ENCODE assay signal across 8 cellular contexts in genomic region chr12:120583478-120584030, GRCh38. TPM values are rescaled to one million over a fixed set of nuclear protein-coding genes. Genes with fewer than 3 reads are reported as not detected.
DNase-seq lines count a peak whose midpoint lies in the region; ATAC-seq and TF ChIP-seq lines count a peak whose summit lies in the region.

No MANE protein-coding gene starts in this region.

- in situ Hi-C loops in G401 (cut with HindIII; ENCODE audit: low sequenced_read_pairs) = no loop called here

- H3K4me3 Mint-ChIP-seq in activated naive CD8-positive, alpha-beta T cell = peak overlapping the region; percentile 70

- H3K27ac Mint-ChIP-seq in activated naive CD8-positive, alpha-beta T cell = no peak overlapping the region

- peaks cover 3% of the 10 kb centered on the region for H3K27me3 Mint-ChIP-seq in activated naive CD8-positive, alpha-beta T cell

- TF ChIP-seq POLR2A in NB4 (IDR thresholded peaks at IDR 0.05; ENCODE audit: extremely low read depth, insufficient read length) = no peak

- H3K27ac ChIP-seq in psoas muscle = no peak overlapping the region

- peaks cover 17% of the 10 kb centered on the region for H3K4me1 ChIP-seq in psoas muscle

- peaks cover 0 to 19% of the 10 kb centered on the region in 2 donors for H3K36me3 ChIP-seq in psoas muscle (ENCODE audit: insufficient read depth in 1 of 2, low read depth in 1 of 2)

- no peaks in the 10 kb centered on the region for H3K36me3 Mint-ChIP-seq in activated naive CD8-positive, alpha-beta T cell

- TF ChIP-seq CTCF in NB4 (IDR thresholded peaks at IDR 0.05; ENCODE audit: low read depth, low read length) = peak; percentile 93
- peak; percentile 86 for TF ChIP-seq CTCF in psoas muscle (IDR thresholded peaks at IDR 0.05)

- 20 to 24% (median 22%) methylated on average over 20 of the region's 20 CpGs for WGBS in psoas muscle, 3 donors

- DNase-seq in G401 (ENCODE audit: low spot score) (peak; percentile 84), NB4 (ENCODE audit: low read depth) (peak; percentile 87), SW 1271 (lab: John Stamatoyannopoulos, UW) (peak; percentile 9 to 51), cardiac septum (ENCODE audit: low spot score) (peak; percentile 85), psoas muscle (peak; percentile 78 to 88), ureter (ENCODE audit: low spot score) (peak; percentile 80)

- no peaks in the 10 kb centered on the region for H3K9me3 Mint-ChIP-seq in activated naive CD8-positive, alpha-beta T cell (ENCODE audit: low read depth)

- intact Hi-C loops in cardiac septum (cut with DNase I) (loop anchor here (2.0 to 10.0 kb wide), 5 partner anchors 51 to 511 kb away; partner anchors contain the start of gene RNF10), psoas muscle (cut with DNase I) (loop anchor here (1.0 to 5.0 kb wide), 6 partner anchors 65 to 529 kb away; partner anchors contain the start of genes DYNLL1 (in 1 of the 2) and UNC119B (in 1 of the 2))

- H3K4me1 Mint-ChIP-seq in activated naive CD8-positive, alpha-beta T cell (ENCODE audit: low read depth) = peaks cover 36% of the 10 kb centered on the region

- ATAC-seq in psoas muscle = peak; percentile 20 to 62 (median 44)
- no peak for ATAC-seq in GM21528 (IDR thresholded peaks at IDR 0.05; ENCODE audit: low FRiP score, unreplicated experiment)

- H3K4me3 ChIP-seq in NB4 (ENCODE audit: low read depth, low read length) (no peak overlapping the region), psoas muscle (no peak overlapping the region)

- no peaks in the 10 kb centered on the region for H3K9me3 ChIP-seq in psoas muscle

- H3K27me3 ChIP-seq in psoas muscle (ENCODE audit: insufficient read depth in 3 of 3, low read length in 2 of 3) = no peaks in the 10 kb centered on the region

RNA-seq across cellular contexts. Expression of gene POP5, which starts 2.4 kb away (rescaled TPM):
- total RNA-seq in G401 (2014; rRNA removed; shearing (Covaris generic)) = 43.9 and 45.9 TPM in 2 replicates
- total RNA-seq in cardiac septum = 36.5 TPM
- 10 to 100 TPM in 3 of 4 donors, 1 to 10 TPM in 1; 9.8 to 20.2 (median 17.0) TPM for total RNA-seq in psoas muscle
- polyA plus RNA-seq in psoas muscle = 10 to 100 TPM; 18.9 to 30.4 (median 27.7) TPM
- 54.6 TPM for total RNA-seq in ureter

RNA-seq across cellular contexts. Expression of gene RNF10, which starts 49.4 kb away (rescaled TPM):
- 83.7 and 115 TPM in 2 replicates for total RNA-seq in G401 (2014; rRNA removed; shearing (Covaris generic))
- 249 TPM for total RNA-seq in cardiac septum
- 100 to 1,000 TPM; 296 to 463 (median 350) TPM for total RNA-seq in psoas muscle
- polyA plus RNA-seq in psoas muscle = 100 to 1,000 TPM; 299 to 624 (median 302) TPM
- 236 TPM for total RNA-seq in ureter

RNA-seq across cellular contexts. Expression of gene COQ5, which starts 54.6 kb away (rescaled TPM):
- 34.3 and 45.5 TPM in 2 replicates for total RNA-seq in G401 (2014; rRNA removed; shearing (Covaris generic))
- 31.8 TPM for total RNA-seq in cardiac septum
- 10 to 100 TPM; 33.1 to 52.8 (median 45.7) TPM for total RNA-seq in psoas muscle
- 10 to 100 TPM; 53.4 to 81.4 (median 55.4) TPM for polyA plus RNA-seq in psoas muscle
- total RNA-seq in ureter = 28.8 TPM

RNA-seq across cellular contexts. Expression of gene CABP1, which starts 56.9 kb away (rescaled TPM):
- 0.86 TPM in 1 of 2 replicates, not detected in the other for total RNA-seq in G401 (2014; rRNA removed; shearing (Covaris generic))
- total RNA-seq in cardiac septum (2.8 TPM), psoas muscle (1 to 10 TPM; 1.6 to 4.8 (median 2.6) TPM), ureter (5.9 TPM)
- 1 to 10 TPM; 2.2 to 2.3 (median 2.3) TPM for polyA plus RNA-seq in psoas muscle

Comparison
In these comparisons a context has a peak if more than half of its experiments do, and no peak if none do; other contexts are left out.
1. DNase-seq: peak in every context shown above with its lines; median percentile 87 in NB4; 85 in cardiac septum; 84 in G401; 83 in psoas muscle; 80 in ureter; 30 in SW 1271.